Comparison of ENCODE assay signal across 25 cellular contexts in the genomic region with DNA sequence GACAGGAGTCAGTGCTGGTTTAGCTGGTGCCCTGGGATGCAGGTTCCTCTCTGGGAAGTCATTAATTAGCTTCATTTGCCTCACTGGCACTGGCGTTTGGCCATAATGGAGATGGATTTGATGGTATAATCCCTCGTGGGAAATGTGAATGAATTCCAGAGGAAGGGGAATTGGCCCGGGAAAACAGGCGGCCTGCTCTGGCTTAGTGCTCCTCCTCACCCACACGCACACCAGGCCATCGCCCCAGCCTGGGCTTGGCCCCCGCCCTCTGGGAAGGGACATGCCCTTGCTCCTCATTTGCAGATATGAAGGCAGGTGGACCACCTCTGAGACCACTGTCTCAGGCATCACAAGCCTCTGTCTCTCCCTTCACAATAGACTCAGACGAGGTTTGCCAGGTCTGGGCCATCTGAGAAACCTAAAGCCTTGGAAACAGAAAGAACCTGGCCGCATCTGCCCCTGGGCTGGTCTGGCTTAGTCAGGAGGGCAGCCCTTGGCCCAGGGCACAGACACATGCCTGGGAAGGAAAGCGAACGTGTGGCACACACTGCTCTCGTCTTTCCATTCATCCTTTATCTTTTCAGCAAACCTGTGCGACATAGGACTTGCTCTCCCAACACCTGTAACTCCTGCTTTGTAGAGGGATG.
"Had no signal": no experiment of that assay in that cellular context is flagged by ENCODE, and none has a peak within 500 bp of the region (broad histone marks: within the 10 kb centered on the region; RNA-seq: fewer than 3 reads in every experiment).

No MANE protein-coding gene starts in this region.

- H3K27ac ChIP-seq: epithelial cell of prostate, esophagus muscularis mucosa, gastrocnemius medialis, heart right ventricle, parathyroid adenoma, psoas muscle, spleen, tibial artery, upper lobe of left lung, uterus had no signal

- H3K4me3 Mint-ChIP-seq: naive thymus-derived CD8-positive, alpha-beta T cell; stimulated activated memory B cell treated with anti-CD40 and anti-IgM and Interleukin-4, amounts not matched to agents 10 μg/mL and 1 μg/mL and 100 μg/mL, for 72 hours; stimulated activated naive CD8-positive, alpha-beta T cell treated with anti-CD3 and anti-CD28 coated beads, Interleukin-15, Interleukin-2, amounts not matched to agents 100 ng/mL and 50 ng/mL, for 24 hours had no signal

- H3K27me3 Mint-ChIP-seq: stimulated activated memory B cell treated with anti-CD40 and anti-IgM and Interleukin-4, amounts not matched to agents 10 μg/mL and 1 μg/mL and 100 μg/mL, for 72 hours; stimulated activated naive CD8-positive, alpha-beta T cell treated with anti-CD3 and anti-CD28 coated beads, Interleukin-15, Interleukin-2, amounts not matched to agents 100 ng/mL and 50 ng/mL, for 24 hours had no signal

- FAIRE-seq: islet of Langerhans had no signal

- DNase-seq: effector memory CD4-positive, alpha-beta T cell; gastrocnemius medialis; heart right ventricle; hypothalamus; kidney glomerular epithelial cell; mammary epithelial cell; mucosa of descending colon; naive thymus-derived CD8-positive, alpha-beta T cell; nucleus accumbens; psoas muscle; retina; spleen; stimulated activated CD4-positive, alpha-beta T cell treated with anti-CD3 and anti-CD28 coated beads, Interleukin-15, amount 100 ng/mL, for 24 hours; stimulated activated CD4-positive, alpha-beta T cell treated with anti-CD3 and anti-CD28 coated beads, Interleukin-1b, Interleukin-23, amount 100 ng/mL, for 48 hours; stimulated activated CD4-positive, alpha-beta T cell treated with anti-CD3 and anti-CD28 coated beads, Interleukin-4, amount 100 ng/mL, for 24 hours; uterus had no signal

- H3K4me1 Mint-ChIP-seq: naive thymus-derived CD8-positive, alpha-beta T cell; stimulated activated memory B cell treated with anti-CD40 and anti-IgM and Interleukin-4, amounts not matched to agents 10 μg/mL and 1 μg/mL and 100 μg/mL, for 72 hours had no signal

- H3K9ac ChIP-seq: parathyroid adenoma had no signal

- H3K4me1 ChIP-seq: gastrocnemius medialis, heart right ventricle, parathyroid adenoma, psoas muscle, spleen, tibial artery, upper lobe of left lung, uterus had no signal

- H3K4me3 ChIP-seq: esophagus muscularis mucosa, gastrocnemius medialis, heart right ventricle, mucosa of descending colon, psoas muscle, spleen, tibial artery, upper lobe of left lung, uterus had no signal

- H3K36me3 Mint-ChIP-seq: naive thymus-derived CD8-positive, alpha-beta T cell; stimulated activated memory B cell treated with anti-CD40 and anti-IgM and Interleukin-4, amounts not matched to agents 10 μg/mL and 1 μg/mL and 100 μg/mL, for 72 hours had no signal

- H2AFZ ChIP-seq: parathyroid adenoma had no signal

- H3K27me3 ChIP-seq: esophagus muscularis mucosa, gastrocnemius medialis, upper lobe of left lung, uterus had no signal

- H3K36me3 ChIP-seq: esophagus muscularis mucosa, gastrocnemius medialis, heart right ventricle, spleen, tibial artery, upper lobe of left lung, uterus had no signal

- ATAC-seq: gastrocnemius medialis; heart right ventricle; mucosa of descending colon; naive thymus-derived CD8-positive, alpha-beta T cell; psoas muscle; sciatic nerve; stimulated activated memory B cell treated with anti-CD40 and anti-IgM and Interleukin-4, amounts not matched to agents 10 μg/mL and 1 μg/mL and 100 μg/mL, for 72 hours had no signal

- H3K27ac Mint-ChIP-seq: stimulated activated memory B cell treated with anti-CD40 and anti-IgM and Interleukin-4, amounts not matched to agents 10 μg/mL and 1 μg/mL and 100 μg/mL, for 72 hours had no signal

- H3K9me3 ChIP-seq: esophagus muscularis mucosa, gastrocnemius medialis, mucosa of descending colon, psoas muscle, upper lobe of left lung, uterus had no signal
